In the genomic region with DNA sequence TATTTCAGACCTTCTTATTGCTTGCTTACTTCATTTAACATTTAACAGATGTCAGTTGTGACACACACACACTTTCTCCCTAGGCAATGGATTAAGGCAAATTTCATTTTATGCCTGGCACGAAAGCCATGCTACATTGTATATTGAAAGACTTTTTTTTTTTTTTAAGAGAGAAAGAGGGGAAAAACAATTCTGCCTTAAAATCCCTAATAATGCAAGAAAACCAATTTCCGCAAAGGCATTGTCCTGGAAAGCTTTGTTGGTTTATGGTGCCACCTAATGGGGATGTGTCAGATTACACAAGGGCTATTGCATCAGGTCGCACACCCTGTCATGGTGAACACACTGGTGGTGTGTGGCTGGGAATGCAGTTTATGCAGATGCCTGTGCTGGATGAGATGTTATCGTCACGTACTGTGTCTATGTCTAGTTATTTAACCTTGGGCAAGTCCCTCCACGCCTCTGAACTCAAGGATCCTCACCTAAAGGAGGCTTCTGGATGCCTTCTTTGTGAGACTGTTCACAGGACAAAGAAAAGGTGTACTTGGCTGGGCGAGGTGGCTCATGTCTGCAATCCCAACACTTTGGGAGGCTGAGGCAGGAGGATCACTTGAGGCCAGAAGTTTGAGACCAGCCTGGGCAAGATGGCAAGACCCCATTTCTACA, we compare ENCODE assay signal across 8 cellular contexts. TPM values are rescaled to one million over a fixed set of nuclear protein-coding genes. Genes with fewer than 3 reads are reported as not detected.
DNase-seq lines count a peak whose midpoint lies in the region; ATAC-seq and TF ChIP-seq lines count a peak whose summit lies in the region.

No MANE protein-coding gene starts in this region.

- no peak for TF ChIP-seq POLR2A in thyroid gland (IDR thresholded peaks at IDR 0.05)

- H3K4me3 ChIP-seq in Karpas-422 (ENCODE audit: low read length): no peak overlapping the region
- no peak overlapping the region for H3K4me3 ChIP-seq in thyroid gland (replicated peaks in 1 of 3)

- H3K4me3 Mint-ChIP-seq in activated T-helper 2 cell treated with anti-CD3 and anti-CD28 coated beads, Interferon-gamma antibody, Interleukin-2, Interleukin-4, amounts not matched to agents 10 μg/mL and 5 μg/mL and 100 μg/mL, durations not matched to agents 14 hours and 24 hours and 36 hours (ENCODE audit: low read depth): no peak overlapping the region
- H3K4me3 Mint-ChIP-seq in osteocyte (ENCODE audit: unreplicated experiment): peak overlapping the region; percentile 52

- no peaks in the 10 kb centered on the region for H3K79me2 ChIP-seq in Karpas-422 (ENCODE audit: low read length)

- peaks cover 6% of the 10 kb centered on the region for H3K27me3 Mint-ChIP-seq in activated T-helper 2 cell treated with anti-CD3 and anti-CD28 coated beads, Interferon-gamma antibody, Interleukin-2, Interleukin-4, amounts not matched to agents 10 μg/mL and 5 μg/mL and 100 μg/mL, durations not matched to agents 14 hours and 24 hours and 36 hours (ENCODE audit: low read depth)
- H3K27me3 Mint-ChIP-seq in osteocyte (ENCODE audit: unreplicated experiment): peaks cover 37% of the 10 kb centered on the region

- H3K27ac ChIP-seq in Karpas-422 (ENCODE audit: low read length): no peak overlapping the region
- H3K27ac ChIP-seq in thyroid gland: no peak overlapping the region

- H3K4me1 ChIP-seq in Karpas-422 (ENCODE audit: low read length) (peaks cover 14% of the 10 kb centered on the region), thyroid gland (no peaks in the 10 kb centered on the region)

- TF ChIP-seq CTCF in osteocyte (IDR thresholded peaks at IDR 0.05) (peak; percentile 90), thyroid gland (IDR thresholded peaks at IDR 0.05) (peak; percentile 65 to 96 (median 90))

- H3K4me2 ChIP-seq in Karpas-422 (ENCODE audit: low read depth, low read length, poor library complexity, severe bottlenecking): peak overlapping the region; percentile 11

- peak; percentile 88 for ATAC-seq in GM21723 (IDR thresholded peaks at IDR 0.05; ENCODE audit: unreplicated experiment)

- H2AFZ ChIP-seq in Karpas-422 (ENCODE audit: low read length): peak overlapping the region; percentile 40; the same call in 1 of the 2 replicates

- no peaks in the 10 kb centered on the region for H3K9me2 ChIP-seq in Karpas-422 (replicated peaks; ENCODE audit: insufficient read depth, low read length)

- H3K27ac Mint-ChIP-seq in activated T-helper 2 cell treated with anti-CD3 and anti-CD28 coated beads, Interferon-gamma antibody, Interleukin-2, Interleukin-4, amounts not matched to agents 10 μg/mL and 5 μg/mL and 100 μg/mL, durations not matched to agents 14 hours and 24 hours and 36 hours: peak overlapping the region; percentile 24
- H3K27ac Mint-ChIP-seq in osteocyte (ENCODE audit: unreplicated experiment): peak overlapping the region; percentile 92

- H3K9me3 ChIP-seq in Karpas-422 (ENCODE audit: low read length) (no peaks in the 10 kb centered on the region), thyroid gland (no peaks in the 10 kb centered on the region)

- H3K36me3 Mint-ChIP-seq in activated T-helper 2 cell treated with anti-CD3 and anti-CD28 coated beads, Interferon-gamma antibody, Interleukin-2, Interleukin-4, amounts not matched to agents 10 μg/mL and 5 μg/mL and 100 μg/mL, durations not matched to agents 14 hours and 24 hours and 36 hours (ENCODE audit: low read depth): no peaks in the 10 kb centered on the region
- no peaks in the 10 kb centered on the region for H3K36me3 Mint-ChIP-seq in osteocyte (ENCODE audit: unreplicated experiment)

- peak; percentile 41 for DNase-seq in DMS79 treated with DMSO at 0.1 percent for 48 hours (lab: John Stamatoyannopoulos, UW)
- peak; percentile 93 for DNase-seq in Karpas-422
- peak; percentile 64 to 70 for DNase-seq in SHP77 (lab: John Stamatoyannopoulos, UW)
- DNase-seq in activated T-helper 2 cell treated with anti-CD3 and anti-CD28 coated beads, Interferon-gamma antibody, Interleukin-2, Interleukin-4, amounts not matched to agents 10 μg/mL and 5 μg/mL and 100 μg/mL, durations not matched to agents 14 hours and 24 hours and 36 hours (ENCODE audit: low spot score): peak; percentile 64
- peak; percentile 88 for DNase-seq in foreskin melanocyte
- peak; percentile 90 for DNase-seq in osteocyte (ENCODE audit: extremely low spot score, unreplicated experiment)
- DNase-seq in thyroid gland: peak; percentile 61 to 69

- H3K27me3 ChIP-seq in Karpas-422 (ENCODE audit: low read length): no peaks in the 10 kb centered on the region
- no peaks in the 10 kb centered on the region for H3K27me3 ChIP-seq in thyroid gland

- H3K4me1 Mint-ChIP-seq in activated T-helper 2 cell treated with anti-CD3 and anti-CD28 coated beads, Interferon-gamma antibody, Interleukin-2, Interleukin-4, amounts not matched to agents 10 μg/mL and 5 μg/mL and 100 μg/mL, durations not matched to agents 14 hours and 24 hours and 36 hours (ENCODE audit: low read depth): peaks cover 11% of the 10 kb centered on the region
- peaks cover 14% of the 10 kb centered on the region for H3K4me1 Mint-ChIP-seq in osteocyte (ENCODE audit: unreplicated experiment)

- H4K20me1 ChIP-seq in Karpas-422 (ENCODE audit: insufficient read depth, low read depth, low read length): no peaks in the 10 kb centered on the region

- H3K9me3 Mint-ChIP-seq in activated T-helper 2 cell treated with anti-CD3 and anti-CD28 coated beads, Interferon-gamma antibody, Interleukin-2, Interleukin-4, amounts not matched to agents 10 μg/mL and 5 μg/mL and 100 μg/mL, durations not matched to agents 14 hours and 24 hours and 36 hours: no peaks in the 10 kb centered on the region
- peaks cover 4% of the 10 kb centered on the region for H3K9me3 Mint-ChIP-seq in osteocyte (ENCODE audit: unreplicated experiment)

- intact Hi-C loops in activated T-helper 2 cell treated with anti-CD3 and anti-CD28 coated beads, Interferon-gamma antibody, Interleukin-2, Interleukin-4, amounts not matched to agents 10 μg/mL and 5 μg/mL and 100 μg/mL, durations not matched to agents 14 hours and 24 hours and 36 hours (cut with micrococcal nuclease): loop anchor here (1.0 to 5.0 kb wide), 5 partner anchors 38 to 504 kb away; a partner anchor contains a TSS
- intact Hi-C loops in thyroid gland (cut with DNase I): loop anchor here (2.0 to 5.0 kb wide), 2 partner anchors 262 to 284 kb away; a partner anchor contains a TSS

- H3K36me3 ChIP-seq in Karpas-422 (ENCODE audit: insufficient read depth, low read length) (no peaks in the 10 kb centered on the region), thyroid gland (no peaks in the 10 kb centered on the region)

- H3K9ac ChIP-seq in Karpas-422 (ENCODE audit: low read length): peak overlapping the region; percentile 55

- 12 to 15% methylated on average over 7 of the region's 7 CpGs for whole genome bisulfite sequencing in thyroid gland, 2 donors

RNA-seq across cellular contexts. Expression of a gene that starts 37.3 kb away (rescaled TPM):
- 291 and 375 TPM in 2 replicates for total RNA-seq in Karpas-422 (2014; rRNA removed; shearing (Covaris generic); ENCODE audit: low replicate concordance)
- 90.4 and 93.7 TPM in 2 replicates for total RNA-seq in activated T-helper 2 cell treated with anti-CD3 and anti-CD28 coated beads, Interferon-gamma antibody, Interleukin-2, Interleukin-4, amounts not matched to agents 10 μg/mL and 5 μg/mL and 100 μg/mL, durations not matched to agents 14 hours and 24 hours and 36 hours
- total RNA-seq in osteocyte (79.6 and 84.1 TPM in 2 replicates), thyroid gland (100 to 1,000 TPM; 110 to 239 (median 153) TPM)

RNA-seq across cellular contexts. Expression of a gene that starts 54.4 kb away (rescaled TPM):
- total RNA-seq in Karpas-422 (2014; rRNA removed; shearing (Covaris generic); ENCODE audit: low replicate concordance): not detected in 2 replicates
- not detected in 2 replicates for total RNA-seq in activated T-helper 2 cell treated with anti-CD3 and anti-CD28 coated beads, Interferon-gamma antibody, Interleukin-2, Interleukin-4, amounts not matched to agents 10 μg/mL and 5 μg/mL and 100 μg/mL, durations not matched to agents 14 hours and 24 hours and 36 hours
- total RNA-seq in osteocyte: not detected in 2 replicates
- total RNA-seq in thyroid gland: under 1 TPM in 1 of 4 donors, not detected in 3; 0.27 TPM

Comparison
In these comparisons a context has a peak if more than half of its experiments do, and no peak if none do; other contexts are left out.
1. DNase-seq: peak in every context shown above with its lines; median percentile 93 in Karpas-422; 90 in osteocyte; 88 in foreskin melanocyte; 67 in SHP77; 65 in thyroid gland; 64 in activated T-helper 2 cell treated with anti-CD3 and anti-CD28 coated beads, Interferon-gamma antibody, Interleukin-2, Interleukin-4, amounts not matched to agents 10 μg/mL and 5 μg/mL and 100 μg/mL, durations not matched to agents 14 hours and 24 hours and 36 hours; 41 in DMS79 treated with DMSO at 0.1 percent for 48 hours.